ENCODE assay signal across 2 cellular contexts in genomic region chr12:31525496-31526157, GRCh38.
TF ChIP-seq lines count a peak whose summit lies in the region.

No MANE protein-coding gene starts in this region.

TF ChIP-seq in GM12891, 5 proteins besides CTCF, POLR2A, EP300 and RAD21:
- TF ChIP-seq POU2F2 (IDR thresholded peaks at IDR 0.05; ENCODE audit: low read depth, low read length) (no peak), SPI1 (IDR thresholded peaks at IDR 0.05; ENCODE audit: low read depth, low read length) (peak; percentile 55), POLR2AphosphoS5 (IDR thresholded peaks at IDR 0.05; ENCODE audit: low read depth, low read length) (no peak)

TF ChIP-seq in IMR-90, 13 proteins besides CTCF, POLR2A, EP300 and RAD21:
- TF ChIP-seq SMC3 (IDR thresholded peaks at IDR 0.05; ENCODE audit: low read depth, low read length) = no peak
- TF ChIP-seq RCOR1 (IDR thresholded peaks at IDR 0.05; ENCODE audit: insufficient replicate concordance, low read length) = no peak
- TF ChIP-seq NFE2L2 (IDR thresholded peaks at IDR 0.05; ENCODE audit: low read depth, low read length) = no peak
- no peak for TF ChIP-seq RFX5 (IDR thresholded peaks at IDR 0.05; ENCODE audit: low read depth, low read length)
- TF ChIP-seq ELK1 (IDR thresholded peaks at IDR 0.05; ENCODE audit: borderline replicate concordance, low read depth, low read length) = no peak
- TF ChIP-seq CEBPB (IDR thresholded peaks at IDR 0.05; ENCODE audit: low read depth, low read length) = peak; percentile 47
- no peak for TF ChIP-seq BHLHE40 (IDR thresholded peaks at IDR 0.05; ENCODE audit: low read depth, low read length)
